Comparison of ENCODE assay signal across 27 cellular contexts in the genomic region with DNA sequence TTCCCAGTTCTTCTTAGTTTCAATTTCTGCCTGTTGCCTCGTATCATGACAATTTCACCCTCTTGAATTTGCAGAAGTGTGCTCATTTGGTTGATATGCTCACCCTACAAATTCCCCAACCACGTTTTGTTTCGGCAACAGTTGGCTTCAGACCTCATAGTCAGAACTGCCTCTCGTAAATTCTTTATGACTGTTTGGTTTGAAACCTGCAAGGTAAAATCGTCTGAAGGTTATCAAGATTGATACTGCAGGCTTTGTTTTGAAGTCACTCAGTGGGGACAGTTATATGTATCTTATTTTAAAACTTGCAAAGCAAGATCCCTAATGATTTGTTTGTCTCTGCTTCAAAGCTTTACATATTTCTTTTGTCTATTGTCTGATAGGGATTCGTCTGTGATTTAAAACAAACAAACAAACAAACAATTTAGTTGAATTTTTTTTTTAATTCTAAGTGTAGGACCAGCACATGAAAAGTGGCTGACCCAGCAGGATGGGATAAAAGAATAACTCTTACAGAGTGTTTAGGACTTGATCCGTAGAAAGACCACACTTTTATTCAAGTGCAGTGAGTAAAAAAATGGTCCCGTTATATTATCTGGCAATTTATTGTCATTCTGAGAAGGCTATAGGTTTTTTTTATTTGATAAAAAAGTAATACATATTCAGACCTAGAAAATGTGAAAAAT. TPM values are rescaled to one million over a fixed set of nuclear protein-coding genes. Genes with fewer than 3 reads are reported as not detected.
"Had no signal": no experiment of that assay in that cellular context is flagged by ENCODE, and none has a peak within 500 bp of the region (broad histone marks: within the 10 kb centered on the region; RNA-seq: fewer than 3 reads in every experiment).

No MANE protein-coding gene starts in this region.

- H3K4me3 ChIP-seq: esophagus muscularis mucosa, gastrocnemius medialis, sigmoid colon, smooth muscle cell, stomach, suprapubic skin, transverse colon, vagina had no signal

- H3K27me3 ChIP-seq: esophagus muscularis mucosa, gastrocnemius medialis, sigmoid colon, stomach, suprapubic skin, transverse colon, vagina had no signal

- FAIRE-seq: astrocyte, colon had no signal

- H3K9me3 ChIP-seq: gastrocnemius medialis, suprapubic skin, vagina had no signal

- H3K27ac ChIP-seq: esophagus muscularis mucosa, gastrocnemius medialis, sigmoid colon, stomach, suprapubic skin, transverse colon, vagina had no signal

- H3K36me3 ChIP-seq: esophagus muscularis mucosa, gastrocnemius medialis, sigmoid colon, stomach, suprapubic skin, transverse colon, vagina had no signal

- DNase-seq: activated CD8-positive, alpha-beta memory T cell treated with anti-CD3 and anti-CD28 coated beads for 24 hours; activated CD8-positive, alpha-beta memory T cell treated with anti-CD3 and anti-CD28 coated beads, Interleukin-2, amount 50 U/mL, for 4 hours; activated naive CD4-positive, alpha-beta T cell treated with Interleukin-2 at 50 U/mL for 16 hours; activated naive CD8-positive, alpha-beta T cell treated with anti-CD3 and anti-CD28 coated beads for 36 hours; activated T-cell treated with anti-CD3 and anti-CD28 coated beads, Interleukin-2, amount 50 U/mL, for 4 hours; effector memory CD8-positive, alpha-beta T cell; gastrocnemius medialis; hippocampal formation; kidney glomerular epithelial cell; left ventricle myocardium superior; midbrain; occipital lobe; retina; sigmoid colon; stimulated activated CD4-positive, alpha-beta T cell treated with anti-CD3 and anti-CD28 coated beads, Interleukin-15, amount 100 ng/mL, for 24 hours; stomach; transverse colon had no signal

- H3K4me1 ChIP-seq: gastrocnemius medialis, stomach, suprapubic skin, transverse colon, vagina had no signal

- ATAC-seq: activated T-cell treated with anti-CD3 and anti-CD28 coated beads, Interleukin-2, amount 50 U/mL, for 4 hours; effector memory CD8-positive, alpha-beta T cell; gastrocnemius medialis; left ventricle myocardium superior; natural killer cell treated with Interleukin-12 subunit alpha and Interleukin-12 subunit beta and Interleukin-15 and Interleukin-18, amount 100 ng/mL, for 72 hours; stimulated activated memory B cell treated with anti-CD40 and anti-IgM and Interleukin-4, amounts not matched to agents 10 μg/mL and 1 μg/mL and 100 μg/mL, for 72 hours had no signal

- H3K4me2 ChIP-seq: smooth muscle cell had no signal

RNA-seq across cellular contexts. Expression of gene MYCN, which starts 45.7 kb away (rescaled TPM):
- total RNA-seq: activated T-helper 2 cell treated with anti-CD3 and anti-CD28 coated beads, Interferon-gamma antibody, Interleukin-2, Interleukin-4, amounts not matched to agents 10 μg/mL and 5 μg/mL and 100 μg/mL, durations not matched to agents 14 hours and 24 hours and 36 hours; natural killer cell treated with Interleukin-12 subunit alpha and Interleukin-12 subunit beta and Interleukin-15 and Interleukin-18, amount 100 ng/mL, for 72 hours had no signal
- polyA plus RNA-seq: mammary epithelial cell had no signal
